32 cellular contexts compared by ENCODE assay signal in genomic region chr6:163937071-163937470, GRCh38.
"Had no signal": no experiment of that assay in that cellular context is flagged by ENCODE, and none has a peak within 500 bp of the region (broad histone marks: within the 10 kb centered on the region; RNA-seq: fewer than 3 reads in every experiment).

No MANE protein-coding gene starts in this region.

- H3K27me3 ChIP-seq: adrenal gland, body of pancreas, colonic mucosa, heart left ventricle had no signal

- H3K9me3 Mint-ChIP-seq: activated B cell treated with CpG ODN at 0.5 μM for 24 hours; activated CD8-positive, alpha-beta T cell treated with anti-CD3 and anti-CD28 coated beads for 36 hours; activated naive CD4-positive, alpha-beta T cell treated with anti-CD3 and anti-CD28 coated beads for 36 hours; activated naive CD4-positive, alpha-beta T cell treated with anti-CD3 and anti-CD28 coated beads, Interleukin-2, amount 50 U/mL, for 24 hours; activated naive CD8-positive, alpha-beta T cell treated with anti-CD3 and anti-CD28 coated beads for 36 hours; activated naive CD8-positive, alpha-beta T cell treated with anti-CD3 and anti-CD28 coated beads, Interleukin-2, amount 50 U/mL, for 24 hours; T-helper 2 cell treated with Interferon-gamma antibody and Interleukin-4, amounts not matched to agents 5 μg/mL and 100 μg/mL, for 36 hours had no signal

- H3K4me3 Mint-ChIP-seq: activated B cell treated with CpG ODN at 0.5 μM for 24 hours; activated CD8-positive, alpha-beta T cell treated with anti-CD3 and anti-CD28 coated beads for 36 hours; activated naive CD4-positive, alpha-beta T cell treated with anti-CD3 and anti-CD28 coated beads for 36 hours; activated naive CD4-positive, alpha-beta T cell treated with anti-CD3 and anti-CD28 coated beads, Interleukin-2, amount 50 U/mL, for 24 hours; activated naive CD8-positive, alpha-beta T cell treated with anti-CD3 and anti-CD28 coated beads for 36 hours; activated naive CD8-positive, alpha-beta T cell treated with anti-CD3 and anti-CD28 coated beads, Interleukin-2, amount 50 U/mL, for 24 hours; activated T-cell treated with anti-CD3 and anti-CD28 coated beads, Interleukin-2, amount 50 U/mL, for 4 hours; activated T-helper 17 cell treated with anti-CD3 and anti-CD28 coated beads, Interleukin-2, amount 50 U/mL, for 72 hours; T-helper 17 cell; T-helper 2 cell treated with Interferon-gamma antibody and Interleukin-4, amounts not matched to agents 5 μg/mL and 100 μg/mL, for 36 hours had no signal

- DNase-seq: activated B cell treated with CpG ODN at 0.5 μM for 24 hours; activated CD4-positive, alpha-beta T cell treated with anti-CD3 and anti-CD28 coated beads for 48 hours; activated CD4-positive, alpha-beta T cell treated with anti-CD3 and anti-CD28 coated beads, Interleukin-2, amount 50 U/mL, for 1 hour; activated CD4-positive, alpha-beta T cell treated with anti-CD3 and anti-CD28 coated beads, Interleukin-2, amount 50 U/mL, for 48 hours; activated CD8-positive, alpha-beta memory T cell treated with anti-CD3 and anti-CD28 coated beads for 24 hours; activated CD8-positive, alpha-beta T cell treated with anti-CD3 and anti-CD28 coated beads for 36 hours; activated effector memory CD4-positive, alpha-beta T cell treated with Interleukin-2 at 50 U/mL for 16 hours; activated gamma-delta T cell treated with Interleukin-2 at 50 U/mL for 16 hours; activated naive CD4-positive, alpha-beta T cell treated with anti-CD3 and anti-CD28 coated beads for 36 hours; activated naive CD8-positive, alpha-beta T cell treated with anti-CD3 and anti-CD28 coated beads for 36 hours; activated naive CD8-positive, alpha-beta T cell treated with anti-CD3 and anti-CD28 coated beads, Interleukin-2, amount 50 U/mL, for 24 hours; activated T-cell treated with anti-CD3 and anti-CD28 coated beads, Interleukin-2, amount 50 U/mL, for 4 hours; adrenal gland; amygdala; aorta; body of pancreas; caudate nucleus; colonic mucosa; effector CD8-positive, alpha-beta T cell; foreskin fibroblast; glutamatergic neuron; heart left ventricle; T-helper 1 cell; T-helper 17 cell; T1000; WERI-Rb-1 had no signal

- H3K4me3 ChIP-seq: adrenal gland, body of pancreas, colonic mucosa, heart left ventricle had no signal

- H3K9me3 ChIP-seq: adrenal gland, body of pancreas, colonic mucosa, heart left ventricle had no signal

- ATAC-seq: activated CD4-positive, CD25-positive, alpha-beta regulatory T cell treated with anti-CD3 and anti-CD28 coated beads, Interleukin-2, amount 50 U/mL, for 24 hours; activated CD8-positive, alpha-beta T cell treated with anti-CD3 and anti-CD28 coated beads for 36 hours; activated naive CD8-positive, alpha-beta T cell treated with anti-CD3 and anti-CD28 coated beads, Interleukin-2, amount 50 U/mL, for 24 hours; activated T-cell treated with anti-CD3 and anti-CD28 coated beads, Interleukin-2, amount 50 U/mL, for 4 hours; activated T-helper 17 cell treated with anti-CD3 and anti-CD28 coated beads, Interleukin-2, amount 50 U/mL, for 72 hours; body of pancreas; esophagus mucosa; heart left ventricle; T-helper 17 cell had no signal

- FAIRE-seq: frontal cortex had no signal

- H3K27ac Mint-ChIP-seq: activated B cell treated with CpG ODN at 0.5 μM for 24 hours; activated CD8-positive, alpha-beta T cell treated with anti-CD3 and anti-CD28 coated beads for 36 hours; activated naive CD4-positive, alpha-beta T cell treated with anti-CD3 and anti-CD28 coated beads for 36 hours; activated naive CD4-positive, alpha-beta T cell treated with anti-CD3 and anti-CD28 coated beads, Interleukin-2, amount 50 U/mL, for 24 hours; activated naive CD8-positive, alpha-beta T cell treated with anti-CD3 and anti-CD28 coated beads for 36 hours; activated naive CD8-positive, alpha-beta T cell treated with anti-CD3 and anti-CD28 coated beads, Interleukin-2, amount 50 U/mL, for 24 hours; activated T-helper 17 cell treated with anti-CD3 and anti-CD28 coated beads, Interleukin-2, amount 50 U/mL, for 72 hours; T-helper 17 cell; T-helper 2 cell treated with Interferon-gamma antibody and Interleukin-4, amounts not matched to agents 5 μg/mL and 100 μg/mL, for 36 hours had no signal

- H3K4me1 ChIP-seq: adrenal gland, body of pancreas, colonic mucosa had no signal

- H3K36me3 ChIP-seq: adrenal gland, colonic mucosa, heart left ventricle, WERI-Rb-1 had no signal

- H3K36me3 Mint-ChIP-seq: activated naive CD4-positive, alpha-beta T cell treated with anti-CD3 and anti-CD28 coated beads, Interleukin-2, amount 50 U/mL, for 24 hours; activated naive CD8-positive, alpha-beta T cell treated with anti-CD3 and anti-CD28 coated beads for 36 hours had no signal

- H3K4me1 Mint-ChIP-seq: activated B cell treated with CpG ODN at 0.5 μM for 24 hours; activated naive CD4-positive, alpha-beta T cell treated with anti-CD3 and anti-CD28 coated beads, Interleukin-2, amount 50 U/mL, for 24 hours; activated naive CD8-positive, alpha-beta T cell treated with anti-CD3 and anti-CD28 coated beads for 36 hours; activated naive CD8-positive, alpha-beta T cell treated with anti-CD3 and anti-CD28 coated beads, Interleukin-2, amount 50 U/mL, for 24 hours; activated T-helper 17 cell treated with anti-CD3 and anti-CD28 coated beads, Interleukin-2, amount 50 U/mL, for 72 hours had no signal

- H3K27ac ChIP-seq: adrenal gland, body of pancreas, colonic mucosa, heart left ventricle, WERI-Rb-1 had no signal
